In genomic region chr17:55454906-55455474, GRCh38 we compare ENCODE assay signal across 1 cellular context.
TF ChIP-seq lines count a peak whose summit lies in the region.

No MANE protein-coding gene starts in this region.

TF ChIP-seq in HEK293, 187 proteins besides CTCF, POLR2A, EP300 and RAD21 (continued from another document):
- TF ChIP-seq, protein P1, sequence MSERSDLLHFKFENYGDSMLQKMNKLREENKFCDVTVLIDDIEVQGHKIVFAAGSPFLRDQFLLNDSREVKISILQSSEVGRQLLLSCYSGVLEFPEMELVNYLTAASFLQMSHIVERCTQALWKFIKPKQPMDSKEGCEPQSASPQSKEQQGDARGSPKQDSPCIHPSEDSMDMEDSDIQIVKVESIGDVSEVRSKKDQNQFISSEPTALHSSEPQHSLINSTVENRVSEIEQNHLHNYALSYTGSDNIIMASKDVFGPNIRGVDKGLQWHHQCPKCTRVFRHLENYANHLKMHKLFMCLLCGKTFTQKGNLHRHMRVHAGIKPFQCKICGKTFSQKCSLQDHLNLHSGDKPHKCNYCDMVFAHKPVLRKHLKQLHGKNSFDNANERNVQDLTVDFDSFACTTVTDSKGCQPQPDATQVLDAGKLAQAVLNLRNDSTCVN (tag by site-specific recombination; optimal IDR thresholded peaks at IDR 0.05) = no peak
- TF ChIP-seq, protein P2, sequence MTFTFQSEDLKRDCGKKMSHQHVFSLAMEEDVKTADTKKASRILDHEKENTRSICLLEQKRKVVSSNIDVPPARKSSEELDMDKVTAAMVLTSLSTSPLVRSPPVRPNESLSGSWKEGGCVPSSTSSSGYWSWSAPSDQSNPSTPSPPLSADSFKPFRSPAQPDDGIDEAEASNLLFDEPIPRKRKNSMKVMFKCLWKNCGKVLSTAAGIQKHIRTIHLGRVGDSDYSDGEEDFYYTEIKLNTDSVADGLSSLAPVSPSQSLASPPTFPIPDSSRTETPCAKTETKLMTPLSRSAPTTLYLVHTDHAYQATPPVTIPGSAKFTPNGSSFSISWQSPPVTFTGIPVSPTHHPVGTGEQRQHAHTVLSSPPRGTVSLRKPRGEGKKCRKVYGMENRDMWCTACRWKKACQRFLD (tag by site-specific recombination; IDR thresholded peaks at IDR 0.05) = no peak
- TF ChIP-seq ZSCAN16 (tag by site-specific recombination; IDR thresholded peaks at IDR 0.05) = no peak
- no peak for TF ChIP-seq ZNF830 (tag by site-specific recombination; IDR thresholded peaks at IDR 0.05; ENCODE audit: low read depth)
- 0 out of 2 replicates have a peak, but pooled peaks have one; percentile 3 for TF ChIP-seq ZNF654 (tag by site-specific recombination; IDR thresholded peaks at IDR 0.05; ENCODE audit: low read depth)
- TF ChIP-seq TRIM28 (IDR thresholded peaks at IDR 0.05; ENCODE audit: borderline replicate concordance, low read length) = peak; percentile 61; the same call in 1 of the 2 replicates
- no peak for TF ChIP-seq ZNF18 (tag by site-specific recombination; IDR thresholded peaks at IDR 0.05)
- no peak for TF ChIP-seq ZNF488 (tag by site-specific recombination; IDR thresholded peaks at IDR 0.05)
- no peak for TF ChIP-seq ZSCAN23 (tag by site-specific recombination; IDR thresholded peaks at IDR 0.05)
- TF ChIP-seq ELK4 (IDR thresholded peaks at IDR 0.05; ENCODE audit: borderline replicate concordance, low read depth, low read length) = no peak
- TF ChIP-seq KLF7 (tag by site-specific recombination; IDR thresholded peaks at IDR 0.05; ENCODE audit: borderline replicate concordance) = no peak
- TF ChIP-seq, protein P3, sequence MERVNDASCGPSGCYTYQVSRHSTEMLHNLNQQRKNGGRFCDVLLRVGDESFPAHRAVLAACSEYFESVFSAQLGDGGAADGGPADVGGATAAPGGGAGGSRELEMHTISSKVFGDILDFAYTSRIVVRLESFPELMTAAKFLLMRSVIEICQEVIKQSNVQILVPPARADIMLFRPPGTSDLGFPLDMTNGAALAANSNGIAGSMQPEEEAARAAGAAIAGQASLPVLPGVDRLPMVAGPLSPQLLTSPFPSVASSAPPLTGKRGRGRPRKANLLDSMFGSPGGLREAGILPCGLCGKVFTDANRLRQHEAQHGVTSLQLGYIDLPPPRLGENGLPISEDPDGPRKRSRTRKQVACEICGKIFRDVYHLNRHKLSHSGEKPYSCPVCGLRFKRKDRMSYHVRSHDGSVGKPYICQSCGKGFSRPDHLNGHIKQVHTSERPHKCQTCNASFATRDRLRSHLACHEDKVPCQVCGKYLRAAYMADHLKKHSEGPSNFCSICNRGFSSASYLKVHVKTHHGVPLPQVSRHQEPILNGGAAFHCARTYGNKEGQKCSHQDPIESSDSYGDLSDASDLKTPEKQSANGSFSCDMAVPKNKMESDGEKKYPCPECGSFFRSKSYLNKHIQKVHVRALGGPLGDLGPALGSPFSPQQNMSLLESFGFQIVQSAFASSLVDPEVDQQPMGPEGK (tag by site-specific recombination; IDR thresholded peaks at IDR 0.05) = no peak
- no peak for TF ChIP-seq ZNF2 (tag by site-specific recombination; IDR thresholded peaks at IDR 0.05)
- TF ChIP-seq ZNF626 (tag by site-specific recombination; IDR thresholded peaks at IDR 0.05) = no peak
- peak; percentile 17; the same call in 1 of the 2 replicates for TF ChIP-seq ZEB2 (tag by site-specific recombination; IDR thresholded peaks at IDR 0.05)
- TF ChIP-seq KLF16 (tag by site-specific recombination; IDR thresholded peaks at IDR 0.05) = no peak
- no peak for TF ChIP-seq ZNF223 (tag by site-specific recombination; IDR thresholded peaks at IDR 0.05)
- no peak for TF ChIP-seq WT1 (tag by site-specific recombination; IDR thresholded peaks at IDR 0.05)
- TF ChIP-seq SETDB1 (IDR thresholded peaks at IDR 0.05; ENCODE audit: insufficient read length, low read length) = no peak
- TF ChIP-seq, protein P4, sequence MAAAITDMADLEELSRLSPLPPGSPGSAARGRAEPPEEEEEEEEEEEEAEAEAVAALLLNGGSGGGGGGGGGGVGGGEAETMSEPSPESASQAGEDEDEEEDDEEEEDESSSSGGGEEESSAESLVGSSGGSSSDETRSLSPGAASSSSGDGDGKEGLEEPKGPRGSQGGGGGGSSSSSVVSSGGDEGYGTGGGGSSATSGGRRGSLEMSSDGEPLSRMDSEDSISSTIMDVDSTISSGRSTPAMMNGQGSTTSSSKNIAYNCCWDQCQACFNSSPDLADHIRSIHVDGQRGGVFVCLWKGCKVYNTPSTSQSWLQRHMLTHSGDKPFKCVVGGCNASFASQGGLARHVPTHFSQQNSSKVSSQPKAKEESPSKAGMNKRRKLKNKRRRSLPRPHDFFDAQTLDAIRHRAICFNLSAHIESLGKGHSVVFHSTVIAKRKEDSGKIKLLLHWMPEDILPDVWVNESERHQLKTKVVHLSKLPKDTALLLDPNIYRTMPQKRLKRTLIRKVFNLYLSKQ (tag by site-specific recombination; IDR thresholded peaks at IDR 0.05; ENCODE audit: borderline replicate concordance) = no peak
- no peak for TF ChIP-seq ZFHX2 (tag by site-specific recombination; conservative IDR thresholded peaks at IDR 0.05)
- TF ChIP-seq PBX3 (CRISPR knock-in tag; IDR thresholded peaks at IDR 0.05) = no peak
- no peak for TF ChIP-seq ZNF513 (tag by site-specific recombination; IDR thresholded peaks at IDR 0.05)
- TF ChIP-seq ZXDB (tag by site-specific recombination; IDR thresholded peaks at IDR 0.05) = no peak
- TF ChIP-seq, protein P5, sequence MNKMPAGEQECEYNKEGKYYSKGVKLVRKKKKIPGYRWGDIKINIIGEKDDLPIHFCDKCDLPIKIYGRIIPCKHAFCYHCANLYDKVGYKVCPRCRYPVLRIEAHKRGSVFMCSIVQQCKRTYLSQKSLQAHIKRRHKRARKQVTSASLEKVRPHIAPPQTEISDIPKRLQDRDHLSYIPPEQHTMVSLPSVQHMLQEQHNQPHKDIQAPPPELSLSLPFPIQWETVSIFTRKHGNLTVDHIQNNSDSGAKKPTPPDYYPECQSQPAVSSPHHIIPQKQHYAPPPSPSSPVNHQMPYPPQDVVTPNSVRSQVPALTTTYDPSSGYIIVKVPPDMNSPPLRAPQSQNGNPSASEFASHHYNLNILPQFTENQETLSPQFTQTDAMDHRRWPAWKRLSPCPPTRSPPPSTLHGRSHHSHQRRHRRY (tag by site-specific recombination; IDR thresholded peaks at IDR 0.05) = no peak
- TF ChIP-seq ZNF362 (tag by site-specific recombination; IDR thresholded peaks at IDR 0.05) = no peak
- no peak for TF ChIP-seq ZNF664 (tag by site-specific recombination; IDR thresholded peaks at IDR 0.05)
- no peak for TF ChIP-seq ZNF280D (tag by site-specific recombination; IDR thresholded peaks at IDR 0.05)
- TF ChIP-seq ZNF843 (tag by site-specific recombination; IDR thresholded peaks at IDR 0.05) = peak; percentile 52; the same call in 1 of the 2 replicates
- TF ChIP-seq HOXD13 (CRISPR knock-in tag; IDR thresholded peaks at IDR 0.05; ENCODE audit: borderline replicate concordance) = peak; percentile 51; the same call in 1 of the 2 replicates
- no peak for TF ChIP-seq ZNF433 (tag by site-specific recombination; IDR thresholded peaks at IDR 0.05; ENCODE audit: low read depth)
- 0 out of 2 replicates have a peak, but pooled peaks have one; percentile 45 for TF ChIP-seq IKZF3 (tag by site-specific recombination; IDR thresholded peaks at IDR 0.05)
- TF ChIP-seq ZNF114 (tag by site-specific recombination; IDR thresholded peaks at IDR 0.05) = no peak
